ENCODE assay signal across 8 cellular contexts in genomic region chr20:5448449-5449118, GRCh38.
DNase-seq lines count a peak whose midpoint lies in the region; ATAC-seq and TF ChIP-seq lines count a peak whose summit lies in the region.

No MANE protein-coding gene starts in this region.

- no peaks in the 10 kb centered on the region for H3K4me1 ChIP-seq in left ventricle myocardium inferior
- no peaks in the 10 kb centered on the region for H3K4me1 ChIP-seq in gastrocnemius medialis

- H3K36me3 ChIP-seq in left ventricle myocardium inferior (no peaks in the 10 kb centered on the region), gastrocnemius medialis (no peaks in the 10 kb centered on the region)

- peak; percentile 34 for DNase-seq in DMS153 treated with DMSO at 0.1 percent for 48 hours (lab: John Stamatoyannopoulos, UW; ENCODE audit: unreplicated experiment)
- DNase-seq in HL-60 (ENCODE audit: low read depth in 1 of 2, low spot score in 1 of 2) = peak; percentile 11 to 30
- peak; percentile 51 for DNase-seq in RPMI7951 (ENCODE audit: low read depth)
- peak; percentile 36 for DNase-seq in activated naive CD4-positive, alpha-beta T cell treated with anti-CD3 and anti-CD28 coated beads, Interleukin-2, amount 50 U/mL, for 16 hours
- DNase-seq in left ventricle myocardium inferior = no peak
- DNase-seq in gastrocnemius medialis = no peak
- no peak for DNase-seq in mesenteric fat pad (ENCODE audit: low spot score)

- intact Hi-C loops in left ventricle myocardium inferior (cut with micrococcal nuclease) (no loop called here), gastrocnemius medialis (cut with DNase I; ENCODE audit: low total_unique reads) (loop anchor here (5.0 to 10.0 kb wide), 2 partner anchors 241 to 324 kb away; partner anchors contain the start of gene CDS2)

- H3K4me3 ChIP-seq in HL-60 (replicated peaks; ENCODE audit: insufficient read depth, low read length) (no peak overlapping the region), left ventricle myocardium inferior (no peak overlapping the region), gastrocnemius medialis (no peak overlapping the region)

- peaks cover 16% of the 10 kb centered on the region for H3K27me3 ChIP-seq in HL-60 (ENCODE audit: insufficient read depth, poor library complexity, severe bottlenecking)
- peaks cover 35% of the 10 kb centered on the region for H3K27me3 ChIP-seq in left ventricle myocardium inferior (ENCODE audit: low read depth)
- no peaks in the 10 kb centered on the region for H3K27me3 ChIP-seq in gastrocnemius medialis

- H3K27ac ChIP-seq in HL-60 (replicated peaks) (no peak overlapping the region), left ventricle myocardium inferior (replicated peaks) (no peak overlapping the region), gastrocnemius medialis (no peak overlapping the region)

- peak; percentile 71 for TF ChIP-seq CTCF in HL-60 (IDR thresholded peaks at IDR 0.05; ENCODE audit: insufficient read depth, low read length)
- peak; percentile 70 for TF ChIP-seq CTCF in left ventricle myocardium inferior (IDR thresholded peaks at IDR 0.05; ENCODE audit: borderline replicate concordance)
- peak in 3 of 5 experiments; percentile 41 to 57 (median 53) for TF ChIP-seq CTCF in gastrocnemius medialis (IDR thresholded peaks at IDR 0.05 in 4 of 5, conservative IDR thresholded peaks at IDR 0.05 in 1 of 5)

- in situ Hi-C loops in gastrocnemius medialis (cut with MboI; ENCODE audit: low sequenced_read_pairs in 4 of 4) = no loop called here

- TF ChIP-seq POLR2A in gastrocnemius medialis (IDR thresholded peaks at IDR 0.05) = no peak

- ATAC-seq in gastrocnemius medialis = peak in 1 of 2 donors; percentile 51
- no peak for ATAC-seq in GM21528 (IDR thresholded peaks at IDR 0.05; ENCODE audit: low FRiP score, unreplicated experiment)

- H3K9me3 ChIP-seq in left ventricle myocardium inferior (replicated peaks) (no peaks in the 10 kb centered on the region), gastrocnemius medialis (no peaks in the 10 kb centered on the region)

Comparison
In these comparisons a context has a peak if more than half of its experiments do, and no peak if none do; other contexts are left out.
1. DNase-seq: peak in DMS153 treated with DMSO at 0.1 percent for 48 hours (single experiment), HL-60 (2 of 2), RPMI7951 (single experiment) and activated naive CD4-positive, alpha-beta T cell treated with anti-CD3 and anti-CD28 coated beads, Interleukin-2, amount 50 U/mL, for 16 hours (single experiment); none in left ventricle myocardium inferior (single experiment), gastrocnemius medialis (0 of 2) and mesenteric fat pad (single experiment).
2. Peak in every context shown above with its lines, with median percentiles within 50 percentile points of each other: CTCF ChIP-seq.